In the genomic region with DNA sequence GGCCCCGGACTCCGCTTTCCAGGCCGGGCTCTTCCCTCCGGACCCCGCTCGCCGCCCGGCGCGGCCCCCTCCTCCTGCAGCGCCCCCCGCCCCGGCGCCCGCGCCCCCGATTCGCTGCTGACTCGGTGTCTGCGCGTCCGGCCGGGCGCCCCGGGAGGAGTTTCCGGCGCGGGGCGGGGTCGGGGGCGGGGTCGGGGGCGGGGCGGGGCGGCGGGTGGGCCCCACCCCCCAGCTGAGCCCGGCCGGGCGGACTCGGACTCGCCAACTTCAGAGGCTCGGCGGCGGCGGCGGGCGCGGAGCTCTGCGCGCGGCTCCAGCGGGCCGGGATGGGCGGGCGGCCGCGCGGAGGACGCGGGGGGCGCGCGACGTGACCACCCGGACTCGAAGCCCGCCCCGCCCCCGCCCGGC, we compare ENCODE assay signal across 2 cellular contexts.
TF ChIP-seq lines count a peak whose summit lies in the region.

A gene with protein sequence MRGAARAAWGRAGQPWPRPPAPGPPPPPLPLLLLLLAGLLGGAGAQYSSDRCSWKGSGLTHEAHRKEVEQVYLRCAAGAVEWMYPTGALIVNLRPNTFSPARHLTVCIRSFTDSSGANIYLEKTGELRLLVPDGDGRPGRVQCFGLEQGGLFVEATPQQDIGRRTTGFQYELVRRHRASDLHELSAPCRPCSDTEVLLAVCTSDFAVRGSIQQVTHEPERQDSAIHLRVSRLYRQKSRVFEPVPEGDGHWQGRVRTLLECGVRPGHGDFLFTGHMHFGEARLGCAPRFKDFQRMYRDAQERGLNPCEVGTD (plus strand): TSS at position 270 of the 408 bp plus-strand sequence. CDS start 207 bp downstream, outside the sequence.

TF ChIP-seq in A549, 52 proteins besides CTCF, POLR2A, EP300 and RAD21 (continued from another document):
- TF ChIP-seq, protein P1, sequence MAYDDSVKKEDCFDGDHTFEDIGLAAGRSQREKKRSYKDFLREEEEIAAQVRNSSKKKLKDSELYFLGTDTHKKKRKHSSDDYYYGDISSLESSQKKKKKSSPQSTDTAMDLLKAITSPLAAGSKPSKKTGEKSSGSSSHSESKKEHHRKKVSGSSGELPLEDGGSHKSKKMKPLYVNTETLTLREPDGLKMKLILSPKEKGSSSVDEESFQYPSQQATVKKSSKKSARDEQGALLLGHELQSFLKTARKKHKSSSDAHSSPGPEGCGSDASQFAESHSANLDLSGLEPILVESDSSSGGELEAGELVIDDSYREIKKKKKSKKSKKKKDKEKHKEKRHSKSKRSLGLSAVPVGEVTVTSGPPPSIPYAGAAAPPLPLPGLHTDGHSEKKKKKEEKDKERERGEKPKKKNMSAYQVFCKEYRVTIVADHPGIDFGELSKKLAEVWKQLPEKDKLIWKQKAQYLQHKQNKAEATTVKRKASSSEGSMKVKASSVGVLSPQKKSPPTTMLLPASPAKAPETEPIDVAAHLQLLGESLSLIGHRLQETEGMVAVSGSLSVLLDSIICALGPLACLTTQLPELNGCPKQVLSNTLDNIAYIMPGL (CRISPR knock-in tag; IDR thresholded peaks at IDR 0.05; ENCODE audit: borderline replicate concordance) = no peak
- no peak for TF ChIP-seq KDM5A (IDR thresholded peaks at IDR 0.05)
- no peak for TF ChIP-seq FOXS1 (CRISPR knock-in tag; IDR thresholded peaks at IDR 0.05)

TF ChIP-seq in WTC11, 78 proteins besides CTCF, POLR2A, EP300 and RAD21 (continued from another document):
- TF ChIP-seq, protein P2, sequence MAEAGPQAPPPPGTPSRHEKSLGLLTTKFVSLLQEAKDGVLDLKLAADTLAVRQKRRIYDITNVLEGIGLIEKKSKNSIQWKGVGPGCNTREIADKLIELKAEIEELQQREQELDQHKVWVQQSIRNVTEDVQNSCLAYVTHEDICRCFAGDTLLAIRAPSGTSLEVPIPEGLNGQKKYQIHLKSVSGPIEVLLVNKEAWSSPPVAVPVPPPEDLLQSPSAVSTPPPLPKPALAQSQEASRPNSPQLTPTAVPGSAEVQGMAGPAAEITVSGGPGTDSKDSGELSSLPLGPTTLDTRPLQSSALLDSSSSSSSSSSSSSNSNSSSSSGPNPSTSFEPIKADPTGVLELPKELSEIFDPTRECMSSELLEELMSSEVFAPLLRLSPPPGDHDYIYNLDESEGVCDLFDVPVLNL (CRISPR knock-in tag; IDR thresholded peaks at IDR 0.05; ENCODE audit: borderline replicate concordance, low read depth) = no peak
- no peak for TF ChIP-seq PRRX2 (CRISPR knock-in tag; IDR thresholded peaks at IDR 0.05)
- no peak for TF ChIP-seq SOX15 (CRISPR knock-in tag; IDR thresholded peaks at IDR 0.05)
